Comparison of ENCODE assay signal across 1 cellular context in the genomic region with DNA sequence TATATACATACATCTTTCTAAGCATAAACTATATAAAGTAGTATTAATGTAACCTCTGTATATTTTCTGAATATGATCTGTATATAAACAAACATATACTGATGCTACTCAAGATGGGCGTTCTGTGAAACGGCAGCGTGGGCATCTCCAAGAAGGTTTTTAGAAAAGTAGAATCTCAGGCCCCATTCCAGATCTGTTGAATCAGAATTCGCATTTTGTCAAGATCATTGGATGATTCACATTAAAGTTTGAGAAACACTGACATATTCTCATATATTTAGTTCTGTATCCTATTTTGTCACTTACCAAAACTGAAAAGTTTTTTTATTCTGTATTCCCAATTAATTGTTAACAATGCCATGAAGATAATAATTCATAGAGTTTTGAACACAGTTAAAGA.
TF ChIP-seq lines count a peak whose summit lies in the region.

No MANE protein-coding gene starts in this region.

TF ChIP-seq in HCT116, 20 proteins besides CTCF, POLR2A, EP300 and RAD21 (continued from another document):
- no peak for TF ChIP-seq ZNF274 (IDR thresholded peaks at IDR 0.05; ENCODE audit: low read depth, low read length)
- TF ChIP-seq EZH2 (IDR thresholded peaks at IDR 0.05), result no peak
- TF ChIP-seq, protein P1, sequence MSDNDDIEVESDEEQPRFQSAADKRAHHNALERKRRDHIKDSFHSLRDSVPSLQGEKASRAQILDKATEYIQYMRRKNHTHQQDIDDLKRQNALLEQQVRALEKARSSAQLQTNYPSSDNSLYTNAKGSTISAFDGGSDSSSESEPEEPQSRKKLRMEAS (IDR thresholded peaks at IDR 0.05), result no peak
- no peak for TF ChIP-seq CBX3 (IDR thresholded peaks at IDR 0.05; ENCODE audit: low read depth)
- no peak for TF ChIP-seq ELF1 (IDR thresholded peaks at IDR 0.05; ENCODE audit: borderline replicate concordance, low read depth)
- TF ChIP-seq, protein P2, sequence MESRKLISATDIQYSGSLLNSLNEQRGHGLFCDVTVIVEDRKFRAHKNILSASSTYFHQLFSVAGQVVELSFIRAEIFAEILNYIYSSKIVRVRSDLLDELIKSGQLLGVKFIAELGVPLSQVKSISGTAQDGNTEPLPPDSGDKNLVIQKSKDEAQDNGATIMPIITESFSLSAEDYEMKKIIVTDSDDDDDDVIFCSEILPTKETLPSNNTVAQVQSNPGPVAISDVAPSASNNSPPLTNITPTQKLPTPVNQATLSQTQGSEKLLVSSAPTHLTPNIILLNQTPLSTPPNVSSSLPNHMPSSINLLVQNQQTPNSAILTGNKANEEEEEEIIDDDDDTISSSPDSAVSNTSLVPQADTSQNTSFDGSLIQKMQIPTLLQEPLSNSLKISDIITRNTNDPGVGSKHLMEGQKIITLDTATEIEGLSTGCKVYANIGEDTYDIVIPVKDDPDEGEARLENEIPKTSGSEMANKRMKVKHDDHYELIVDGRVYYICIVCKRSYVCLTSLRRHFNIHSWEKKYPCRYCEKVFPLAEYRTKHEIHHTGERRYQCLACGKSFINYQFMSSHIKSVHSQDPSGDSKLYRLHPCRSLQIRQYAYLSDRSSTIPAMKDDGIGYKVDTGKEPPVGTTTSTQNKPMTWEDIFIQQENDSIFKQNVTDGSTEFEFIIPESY (IDR thresholded peaks at IDR 0.05; ENCODE audit: extremely low read depth, insufficient replicate concordance, low read length), result no peak
- TF ChIP-seq SRF (IDR thresholded peaks at IDR 0.05; ENCODE audit: low read depth), result no peak
- TF ChIP-seq EZH2phosphoT487 (IDR thresholded peaks at IDR 0.05; ENCODE audit: borderline replicate concordance), result no peak
